Comparison of ENCODE assay signal across 12 cellular contexts in the genomic region with DNA sequence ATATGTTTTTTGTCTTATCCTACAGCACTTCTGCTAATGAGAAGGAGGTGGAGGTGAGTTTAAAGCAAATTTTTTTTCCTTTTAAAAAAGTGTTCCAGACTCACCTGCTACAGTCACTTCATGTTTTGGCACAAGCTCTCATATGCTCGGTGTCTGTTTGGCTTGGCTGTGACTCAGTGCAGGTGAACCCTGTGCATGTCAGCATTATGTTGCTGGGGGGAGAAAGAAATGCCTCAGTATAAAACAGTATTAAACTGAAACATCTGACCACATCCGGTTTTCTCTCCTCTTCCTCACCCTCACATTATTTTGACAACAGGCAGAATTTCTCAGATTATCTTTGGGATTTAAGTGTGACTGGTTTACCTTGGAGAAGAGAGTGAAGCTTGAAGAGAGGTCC.
A peak's percentile ranks its signal among the peaks of the same experiment; 100 is the strongest.
DNase-seq lines count a peak whose midpoint lies in the region; ATAC-seq and TF ChIP-seq lines count a peak whose summit lies in the region.
"Had no signal": no experiment of that assay in that cellular context is flagged by ENCODE, and none has a peak within 500 bp of the region (broad histone marks: within the 10 kb centered on the region; RNA-seq: fewer than 3 reads in every experiment).

No MANE protein-coding gene starts in this region.

- H4K20me1 ChIP-seq in DND-41 (ENCODE audit: insufficient read depth, low read length) (no peaks in the 10 kb centered on the region), PC-9 (ENCODE audit: insufficient read depth) (no peaks in the 10 kb centered on the region), hepatocyte (ENCODE audit: insufficient read depth, poor library complexity, severe bottlenecking) (no peaks in the 10 kb centered on the region)

- 28% methylated on average over 2 of the region's 2 CpGs for WGBS in suprapubic skin
- 87% methylated on average over 2 of the region's 2 CpGs for WGBS in hepatocyte (ENCODE audit: low lambda C conversion rate, missing lambda C conversion rate)

- peaks cover 80% of the 10 kb centered on the region for H3K36me3 ChIP-seq in DND-41 (ENCODE audit: insufficient read depth, low read length)
- H3K36me3 ChIP-seq in mucosa of descending colon (ENCODE audit: low read depth): no peaks in the 10 kb centered on the region
- H3K36me3 ChIP-seq in PC-9 (ENCODE audit: low read depth): no peaks in the 10 kb centered on the region
- no peaks in the 10 kb centered on the region for H3K36me3 ChIP-seq in suprapubic skin
- H3K36me3 ChIP-seq in hepatocyte (replicated peaks; ENCODE audit: insufficient read depth, low read depth): no peaks in the 10 kb centered on the region

- ATAC-seq in DND-41 (ENCODE audit: insufficient read depth, low read depth): peak; percentile 85
- peak; percentile 40 to 74 for ATAC-seq in activated naive CD4-positive, alpha-beta T cell treated with anti-CD3 and anti-CD28 coated beads, Interleukin-2, amount 50 U/mL, for 72 hours
- ATAC-seq in mucosa of descending colon: peak; percentile 43

- H3K4me1 Mint-ChIP-seq in IgD-negative memory B cell: peaks cover 29 to 56% (median 42%) of the 10 kb centered on the region in 3 donors

- TF ChIP-seq CTCF in DND-41 (IDR thresholded peaks at IDR 0.05; ENCODE audit: borderline replicate concordance, extremely low read depth, low read length, poor library complexity, severe bottlenecking) (no peak), mucosa of descending colon (IDR thresholded peaks at IDR 0.05) (no peak), PC-9 (conservative IDR thresholded peaks at IDR 0.05) (no peak), suprapubic skin (IDR thresholded peaks at IDR 0.05) (no peak), hepatocyte (IDR thresholded peaks at IDR 0.05; ENCODE audit: poor library complexity) (no peak)

- no peaks in the 10 kb centered on the region for H3K27me3 Mint-ChIP-seq in IgD-negative memory B cell

- H3K27me3 ChIP-seq in DND-41 (ENCODE audit: insufficient read depth, low read length, poor library complexity) (no peaks in the 10 kb centered on the region), PC-9 (ENCODE audit: insufficient read depth, low read depth) (peaks cover 3% of the 10 kb centered on the region; the same call in 1 of the 2 replicates), suprapubic skin (no peaks in the 10 kb centered on the region), hepatocyte (no peaks in the 10 kb centered on the region)

- no peak overlapping the region for H3K9ac ChIP-seq in DND-41 (ENCODE audit: low read depth, low read length)

- DNase-seq in DND-41: peak; percentile 37
- DNase-seq in activated naive CD4-positive, alpha-beta T cell treated with anti-CD3 and anti-CD28 coated beads, Interleukin-2, amount 50 U/mL, for 72 hours (ENCODE audit: low spot score in 2 of 2): peak in 1 of 2 donors; percentile 11
- no peak for DNase-seq in mucosa of descending colon
- DNase-seq in PC-9: no peak
- no peak for DNase-seq in NCI-H748 (lab: John Stamatoyannopoulos, UW; ENCODE audit: unreplicated experiment)
- no peak for DNase-seq in suprapubic skin (ENCODE audit: low spot score in 2 of 2)
- no peak for DNase-seq in hepatocyte (ENCODE audit: low spot score)
- DNase-seq: activated CD8-positive, alpha-beta memory T cell treated with anti-CD3 and anti-CD28 coated beads, Interleukin-2, amount 50 U/mL, for 48 hours; DMS 273 treated with DMSO at 0.1 percent for 48 hours; NCI-H526 treated with DMSO at 0.1 percent for 48 hours; stimulated activated CD4-positive, alpha-beta T cell treated with anti-CD3 and anti-CD28 coated beads, Interleukin-12 subunit alpha, Interleukin-12 subunit beta, amount 100 ng/mL, for 4 hours had no signal

- no peak overlapping the region for H3K27ac ChIP-seq in DND-41 (ENCODE audit: low read length)
- H3K27ac ChIP-seq in PC-9: no peak overlapping the region
- no peak overlapping the region for H3K27ac ChIP-seq in suprapubic skin
- H3K27ac ChIP-seq in hepatocyte: no peak overlapping the region

- peaks cover 24% of the 10 kb centered on the region for H3K36me3 Mint-ChIP-seq in IgD-negative memory B cell
- H3K36me3 Mint-ChIP-seq in activated naive CD4-positive, alpha-beta T cell treated with anti-CD3 and anti-CD28 coated beads, Interleukin-2, amount 50 U/mL, for 72 hours: peaks cover 28 to 45% of the 10 kb centered on the region in 2 donors

- CTCF ChIA-PET in PC-9 (lab: Charles Lee): no interaction called here

- POLR2A ChIA-PET in PC-9 (lab: Charles Lee; ENCODE audit: unreplicated experiment): no interaction called here

- H3K9me3 Mint-ChIP-seq in IgD-negative memory B cell: peaks cover 0 to 4% (median 0%) of the 10 kb centered on the region in 3 donors
- H3K9me3 Mint-ChIP-seq in activated naive CD4-positive, alpha-beta T cell treated with anti-CD3 and anti-CD28 coated beads, Interleukin-2, amount 50 U/mL, for 72 hours: peaks cover 0 to 4% of the 10 kb centered on the region in 2 donors

- H3K4me1 ChIP-seq in DND-41 (ENCODE audit: insufficient read depth, low read length) (peaks cover 8% of the 10 kb centered on the region; the same call in 1 of the 2 replicates), mucosa of descending colon (ENCODE audit: low read depth) (no peaks in the 10 kb centered on the region), PC-9 (replicated peaks; ENCODE audit: insufficient read depth) (no peaks in the 10 kb centered on the region), suprapubic skin (no peaks in the 10 kb centered on the region), hepatocyte (ENCODE audit: insufficient read depth) (no peaks in the 10 kb centered on the region)

- peak overlapping the region in 2 of 3 donors; percentile 58 to 60 for H3K27ac Mint-ChIP-seq in IgD-negative memory B cell
- H3K27ac Mint-ChIP-seq in activated naive CD4-positive, alpha-beta T cell treated with anti-CD3 and anti-CD28 coated beads, Interleukin-2, amount 50 U/mL, for 72 hours: peak overlapping the region; percentile 44 to 74

- H3K9me2 ChIP-seq in PC-9 (ENCODE audit: insufficient read depth): no peaks in the 10 kb centered on the region
- no peaks in the 10 kb centered on the region for H3K9me2 ChIP-seq in hepatocyte (replicated peaks; ENCODE audit: insufficient read depth)

- TF ChIP-seq POLR2A in suprapubic skin (IDR thresholded peaks at IDR 0.05): no peak

- H3K4me2 ChIP-seq in DND-41 (ENCODE audit: insufficient read depth, low read length): no peak overlapping the region
- H3K4me2 ChIP-seq in PC-9: no peak overlapping the region
- no peak overlapping the region for H3K4me2 ChIP-seq in hepatocyte

- no peaks in the 10 kb centered on the region for H3F3A ChIP-seq in PC-9 (ENCODE audit: insufficient read depth, low read depth)

- intact Hi-C loops in mucosa of descending colon (cut with DNase I, micrococcal nuclease) (no loop called here), PC-9 (cut with micrococcal nuclease; ENCODE audit: unreplicated experiment) (no loop called here)

- H2AFZ ChIP-seq in DND-41 (ENCODE audit: low read depth, low read length): no peak overlapping the region
- no peak overlapping the region for H2AFZ ChIP-seq in PC-9
- H2AFZ ChIP-seq in hepatocyte: no peak overlapping the region

- no peak for TF ChIP-seq EP300 in suprapubic skin (IDR thresholded peaks at IDR 0.05)

- BruUV-seq in PC-9 (replicated peaks; lab: Mats Ljungman, UMichigan): no TSS peak

- H3K9me3 ChIP-seq in DND-41 (ENCODE audit: insufficient read depth, low read length, severe bottlenecking): peaks cover 4% of the 10 kb centered on the region
- peaks cover 4% of the 10 kb centered on the region for H3K9me3 ChIP-seq in mucosa of descending colon
- H3K9me3 ChIP-seq in PC-9 (ENCODE audit: insufficient read depth, low read depth): peaks cover 4% of the 10 kb centered on the region; the same call in 1 of the 2 replicates
- H3K9me3 ChIP-seq in suprapubic skin: peaks cover 7% of the 10 kb centered on the region
- H3K9me3 ChIP-seq in hepatocyte (ENCODE audit: low read depth): no peaks in the 10 kb centered on the region

- no peaks in the 10 kb centered on the region for H3K79me2 ChIP-seq in DND-41 (ENCODE audit: insufficient read depth, low read length)
- H3K79me2 ChIP-seq in PC-9 (ENCODE audit: low read depth): no peaks in the 10 kb centered on the region
- H3K79me2 ChIP-seq in hepatocyte: no peaks in the 10 kb centered on the region

- H3K4me3 Mint-ChIP-seq in IgD-negative memory B cell: peak overlapping the region in 1 of 4 donors; percentile 30

- H3K4me3 ChIP-seq in DND-41 (ENCODE audit: low read depth in 1 of 2, low read length in 2 of 2) (no peak overlapping the region), mucosa of descending colon (no peak overlapping the region), PC-9 (no peak overlapping the region), suprapubic skin (no peak overlapping the region), hepatocyte (no peak overlapping the region)
